1 cellular context compared by ENCODE assay signal in genomic region chr3:139388961-139389551, GRCh38.
TF ChIP-seq lines count a peak whose summit lies in the region.

No MANE protein-coding gene starts in this region.

TF ChIP-seq in K562, 482 proteins besides CTCF, POLR2A, EP300 and RAD21 (continued from another document and continues in another):
- TF ChIP-seq ZNF318 (IDR thresholded peaks at IDR 0.05; ENCODE audit: borderline replicate concordance in 1 of 2, low read depth in 1 of 2) (peak in 1 of 2 experiments; percentile 27; a peak in 1 of 4 replicates), ID3 (CRISPR knock-in tag; IDR thresholded peaks at IDR 0.05) (no peak), ID3 (tag; IDR thresholded peaks at IDR 0.05) (0 out of 2 replicates have a peak, but pooled peaks have one; percentile 33), NRF1 (conservative IDR thresholded peaks at IDR 0.05 in 1 of 2, IDR thresholded peaks at IDR 0.05 in 1 of 2) (no peak), ZBTB9 (CRISPR knock-in tag; IDR thresholded peaks at IDR 0.05) (peak; percentile 28; the same call in 1 of the 2 replicates), FOXP1 (CRISPR knock-in tag; IDR thresholded peaks at IDR 0.05) (peak; percentile 79), NFRKB (IDR thresholded peaks at IDR 0.05; ENCODE audit: low read depth) (peak; percentile 76), MEF2D (tag; conservative IDR thresholded peaks at IDR 0.05; ENCODE audit: low read depth) (no peak), TEAD2 (tag; IDR thresholded peaks at IDR 0.05) (no peak), NFATC3 (IDR thresholded peaks at IDR 0.05) (no peak), ERF (CRISPR knock-in tag; IDR thresholded peaks at IDR 0.05) (0 out of 2 replicates have a peak, but pooled peaks have one; percentile 34), CBFB (CRISPR knock-in tag; IDR thresholded peaks at IDR 0.05) (no peak), TEAD1 (CRISPR knock-in tag; IDR thresholded peaks at IDR 0.05) (0 out of 4 replicates have a peak, but pooled peaks of 1 of the 2 experiments have one; percentile 71), STAT5B (CRISPR knock-in tag; IDR thresholded peaks at IDR 0.05) (no peak), TGIF2 (CRISPR knock-in tag; IDR thresholded peaks at IDR 0.05) (0 out of 2 replicates have a peak, but pooled peaks have one; percentile 45), KAT7 (CRISPR knock-in tag; IDR thresholded peaks at IDR 0.05; ENCODE audit: borderline replicate concordance) (peak; percentile 96), FOXA1 (IDR thresholded peaks at IDR 0.05; ENCODE audit: borderline replicate concordance) (no peak), SIN3B (IDR thresholded peaks at IDR 0.05; ENCODE audit: low read depth) (peak; percentile 38; the same call in 1 of the 2 replicates), ZNF785 (CRISPR knock-in tag; IDR thresholded peaks at IDR 0.05) (no peak), HSF4 (CRISPR knock-in tag; IDR thresholded peaks at IDR 0.05; ENCODE audit: borderline replicate concordance) (no peak), NCOR1 (IDR thresholded peaks at IDR 0.05) (no peak), PHB2 (IDR thresholded peaks at IDR 0.05; ENCODE audit: low read depth) (no peak), TBL1XR1 (IDR thresholded peaks at IDR 0.05; ENCODE audit: low read length in 2 of 2) (no peak), HNRNPL (IDR thresholded peaks at IDR 0.05; ENCODE audit: low read depth, low read length) (no peak), E2F3 (CRISPR knock-in tag; IDR thresholded peaks at IDR 0.05) (no peak), ZBTB1 (CRISPR knock-in tag; IDR thresholded peaks at IDR 0.05; ENCODE audit: borderline replicate concordance, low read depth) (peak; percentile 75; the same call in 1 of the 2 replicates), HINFP (tag; conservative IDR thresholded peaks at IDR 0.05; ENCODE audit: low read depth) (no peak), KLF10 (CRISPR knock-in tag; IDR thresholded peaks at IDR 0.05) (no peak), PHF8 (IDR thresholded peaks at IDR 0.05; ENCODE audit: borderline replicate concordance, low read length) (peak; percentile 89), MEF2A (IDR thresholded peaks at IDR 0.05; ENCODE audit: control insufficient read depth, low read depth, low read length) (no peak)
- TF ChIP-seq, protein P1, sequence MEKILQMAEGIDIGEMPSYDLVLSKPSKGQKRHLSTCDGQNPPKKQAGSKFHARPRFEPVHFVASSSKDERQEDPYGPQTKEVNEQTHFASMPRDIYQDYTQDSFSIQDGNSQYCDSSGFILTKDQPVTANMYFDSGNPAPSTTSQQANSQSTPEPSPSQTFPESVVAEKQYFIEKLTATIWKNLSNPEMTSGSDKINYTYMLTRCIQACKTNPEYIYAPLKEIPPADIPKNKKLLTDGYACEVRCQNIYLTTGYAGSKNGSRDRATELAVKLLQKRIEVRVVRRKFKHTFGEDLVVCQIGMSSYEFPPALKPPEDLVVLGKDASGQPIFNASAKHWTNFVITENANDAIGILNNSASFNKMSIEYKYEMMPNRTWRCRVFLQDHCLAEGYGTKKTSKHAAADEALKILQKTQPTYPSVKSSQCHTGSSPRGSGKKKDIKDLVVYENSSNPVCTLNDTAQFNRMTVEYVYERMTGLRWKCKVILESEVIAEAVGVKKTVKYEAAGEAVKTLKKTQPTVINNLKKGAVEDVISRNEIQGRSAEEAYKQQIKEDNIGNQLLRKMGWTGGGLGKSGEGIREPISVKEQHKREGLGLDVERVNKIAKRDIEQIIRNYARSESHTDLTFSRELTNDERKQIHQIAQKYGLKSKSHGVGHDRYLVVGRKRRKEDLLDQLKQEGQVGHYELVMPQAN (IDR thresholded peaks at IDR 0.05; ENCODE audit: borderline replicate concordance) = peak; percentile 74
- TF ChIP-seq, protein P2, sequence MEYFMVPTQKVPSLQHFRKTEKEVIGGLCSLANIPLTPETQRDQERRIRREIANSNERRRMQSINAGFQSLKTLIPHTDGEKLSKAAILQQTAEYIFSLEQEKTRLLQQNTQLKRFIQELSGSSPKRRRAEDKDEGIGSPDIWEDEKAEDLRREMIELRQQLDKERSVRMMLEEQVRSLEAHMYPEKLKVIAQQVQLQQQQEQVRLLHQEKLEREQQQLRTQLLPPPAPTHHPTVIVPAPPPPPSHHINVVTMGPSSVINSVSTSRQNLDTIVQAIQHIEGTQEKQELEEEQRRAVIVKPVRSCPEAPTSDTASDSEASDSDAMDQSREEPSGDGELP (CRISPR knock-in tag; IDR thresholded peaks at IDR 0.05; ENCODE audit: borderline replicate concordance) = no peak; the same call in 1 of the 2 replicates
- TF ChIP-seq, protein P3, sequence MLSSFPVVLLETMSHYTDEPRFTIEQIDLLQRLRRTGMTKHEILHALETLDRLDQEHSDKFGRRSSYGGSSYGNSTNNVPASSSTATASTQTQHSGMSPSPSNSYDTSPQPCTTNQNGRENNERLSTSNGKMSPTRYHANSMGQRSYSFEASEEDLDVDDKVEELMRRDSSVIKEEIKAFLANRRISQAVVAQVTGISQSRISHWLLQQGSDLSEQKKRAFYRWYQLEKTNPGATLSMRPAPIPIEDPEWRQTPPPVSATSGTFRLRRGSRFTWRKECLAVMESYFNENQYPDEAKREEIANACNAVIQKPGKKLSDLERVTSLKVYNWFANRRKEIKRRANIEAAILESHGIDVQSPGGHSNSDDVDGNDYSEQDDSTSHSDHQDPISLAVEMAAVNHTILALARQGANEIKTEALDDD (IDR thresholded peaks at IDR 0.05) = no peak
- TF ChIP-seq, protein P4, sequence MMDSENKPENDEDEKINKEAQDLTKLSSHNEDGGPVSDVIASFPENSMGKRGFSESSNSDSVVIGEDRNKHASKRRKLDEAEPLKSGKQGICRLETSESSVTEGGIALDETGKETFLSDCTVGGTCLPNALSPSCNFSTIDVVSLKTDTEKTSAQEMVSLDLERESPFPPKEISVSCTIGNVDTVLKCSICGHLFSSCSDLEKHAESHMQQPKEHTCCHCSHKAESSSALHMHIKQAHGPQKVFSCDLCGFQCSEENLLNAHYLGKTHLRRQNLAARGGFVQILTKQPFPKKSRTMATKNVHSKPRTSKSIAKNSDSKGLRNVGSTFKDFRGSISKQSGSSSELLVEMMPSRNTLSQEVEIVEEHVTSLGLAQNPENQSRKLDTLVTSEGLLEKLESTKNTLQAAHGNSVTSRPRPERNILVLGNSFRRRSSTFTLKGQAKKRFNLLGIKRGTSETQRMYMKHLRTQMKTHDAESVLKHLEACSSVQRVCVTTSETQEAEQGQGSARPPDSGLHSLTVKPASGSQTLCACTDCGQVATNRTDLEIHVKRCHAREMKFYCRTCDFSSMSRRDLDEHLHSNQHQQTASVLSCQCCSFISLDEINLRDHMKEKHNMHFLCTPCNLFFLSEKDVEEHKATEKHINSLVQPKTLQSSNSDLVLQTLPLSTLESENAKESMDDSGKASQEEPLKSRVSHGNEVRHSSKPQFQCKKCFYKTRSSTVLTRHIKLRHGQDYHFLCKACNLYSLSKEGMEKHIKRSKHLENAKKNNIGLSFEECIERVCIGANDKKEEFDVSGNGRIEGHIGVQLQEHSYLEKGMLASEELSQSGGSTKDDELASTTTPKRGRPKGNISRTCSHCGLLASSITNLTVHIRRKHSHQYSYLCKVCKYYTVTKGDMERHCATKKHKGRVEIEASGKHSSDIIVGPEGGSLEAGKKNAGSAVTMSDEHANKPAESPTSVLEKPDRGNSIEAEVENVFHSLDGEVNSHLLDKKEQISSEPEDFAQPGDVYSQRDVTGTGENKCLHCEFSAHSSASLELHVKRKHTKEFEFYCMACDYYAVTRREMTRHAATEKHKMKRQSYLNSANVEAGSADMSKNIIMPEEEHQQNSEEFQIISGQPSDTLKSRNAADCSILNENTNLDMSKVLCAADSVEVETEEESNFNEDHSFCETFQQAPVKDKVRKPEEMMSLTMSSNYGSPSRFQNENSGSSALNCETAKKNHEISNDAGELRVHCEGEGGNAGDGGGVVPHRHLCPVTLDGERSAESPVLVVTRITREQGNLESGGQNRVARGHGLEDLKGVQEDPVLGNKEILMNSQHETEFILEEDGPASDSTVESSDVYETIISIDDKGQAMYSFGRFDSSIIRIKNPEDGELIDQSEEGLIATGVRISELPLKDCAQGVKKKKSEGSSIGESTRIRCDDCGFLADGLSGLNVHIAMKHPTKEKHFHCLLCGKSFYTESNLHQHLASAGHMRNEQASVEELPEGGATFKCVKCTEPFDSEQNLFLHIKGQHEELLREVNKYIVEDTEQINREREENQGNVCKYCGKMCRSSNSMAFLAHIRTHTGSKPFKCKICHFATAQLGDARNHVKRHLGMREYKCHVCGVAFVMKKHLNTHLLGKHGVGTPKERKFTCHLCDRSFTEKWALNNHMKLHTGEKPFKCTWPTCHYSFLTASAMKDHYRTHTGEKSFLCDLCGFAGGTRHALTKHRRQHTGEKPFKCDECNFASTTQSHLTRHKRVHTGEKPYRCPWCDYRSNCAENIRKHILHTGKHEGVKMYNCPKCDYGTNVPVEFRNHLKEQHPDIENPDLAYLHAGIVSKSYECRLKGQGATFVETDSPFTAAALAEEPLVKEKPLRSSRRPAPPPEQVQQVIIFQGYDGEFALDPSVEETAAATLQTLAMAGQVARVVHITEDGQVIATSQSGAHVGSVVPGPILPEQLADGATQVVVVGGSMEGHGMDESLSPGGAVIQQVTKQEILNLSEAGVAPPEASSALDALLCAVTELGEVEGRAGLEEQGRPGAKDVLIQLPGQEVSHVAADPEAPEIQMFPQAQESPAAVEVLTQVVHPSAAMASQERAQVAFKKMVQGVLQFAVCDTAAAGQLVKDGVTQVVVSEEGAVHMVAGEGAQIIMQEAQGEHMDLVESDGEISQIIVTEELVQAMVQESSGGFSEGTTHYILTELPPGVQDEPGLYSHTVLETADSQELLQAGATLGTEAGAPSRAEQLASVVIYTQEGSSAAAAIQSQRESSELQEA (IDR thresholded peaks at IDR 0.05; ENCODE audit: low read depth) = peak; percentile 58; the same call in 1 of the 2 replicates
